ENCODE assay signal across 1 cellular context in the genomic region with DNA sequence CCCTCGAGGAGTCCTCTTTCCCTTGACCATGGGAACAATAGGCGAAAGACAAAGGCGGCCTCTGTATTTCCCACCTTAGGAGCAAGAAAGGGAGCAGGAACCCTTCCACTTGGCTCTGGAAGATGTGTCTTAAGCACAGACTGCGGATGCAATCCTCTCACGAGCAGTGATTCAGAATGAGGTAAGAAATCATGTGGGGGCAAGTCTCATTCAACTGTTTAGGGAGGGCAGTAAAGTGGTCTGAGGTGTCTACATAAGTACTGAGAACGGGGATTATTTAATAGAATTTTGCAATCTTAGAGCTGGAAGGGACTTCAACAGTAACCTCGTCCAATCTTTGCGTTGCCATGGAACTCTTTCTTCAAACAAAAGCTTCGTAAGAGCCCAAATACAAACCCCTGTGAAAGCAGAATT.
TF ChIP-seq lines count a peak whose summit lies in the region.

No MANE protein-coding gene starts in this region.

TF ChIP-seq in A549, 52 proteins besides CTCF, POLR2A, EP300 and RAD21 (continued from another document):
- no peak for TF ChIP-seq ZFP36 (IDR thresholded peaks at IDR 0.05; ENCODE audit: borderline replicate concordance, partially characterized antibody)
- TF ChIP-seq, protein P1, sequence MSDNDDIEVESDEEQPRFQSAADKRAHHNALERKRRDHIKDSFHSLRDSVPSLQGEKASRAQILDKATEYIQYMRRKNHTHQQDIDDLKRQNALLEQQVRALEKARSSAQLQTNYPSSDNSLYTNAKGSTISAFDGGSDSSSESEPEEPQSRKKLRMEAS (IDR thresholded peaks at IDR 0.05) = no peak
